In the genomic region with DNA sequence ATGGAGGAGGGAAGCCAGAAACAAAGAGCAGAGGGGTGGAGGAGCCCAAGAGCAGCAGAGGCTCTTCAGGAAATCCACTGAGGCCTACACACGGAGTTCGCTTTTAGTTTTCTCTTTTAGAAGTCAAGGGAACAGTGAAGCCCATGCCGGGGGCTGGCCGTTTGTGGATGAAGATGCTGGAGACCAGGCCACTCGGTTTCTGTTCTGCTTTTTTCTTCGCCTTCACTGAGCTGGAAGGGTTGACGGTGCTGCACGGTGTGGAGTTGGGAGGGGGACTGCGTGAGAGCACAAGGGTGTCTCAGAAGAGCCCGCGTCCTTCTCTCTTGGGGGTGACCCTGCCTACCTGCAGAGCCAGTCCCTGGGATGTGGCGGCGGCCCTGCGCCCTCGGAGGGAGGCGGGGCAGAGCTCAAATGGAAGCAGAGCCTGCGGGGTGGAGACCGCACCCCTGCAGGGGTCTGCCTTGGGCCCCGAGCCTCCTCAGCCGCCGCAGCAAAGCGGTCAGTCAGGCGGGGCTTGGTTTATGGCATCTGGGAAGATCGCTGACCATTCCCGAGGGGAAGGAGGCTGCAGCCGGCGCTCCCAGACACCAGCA, we compare ENCODE assay signal across 19 cellular contexts.
DNase-seq lines count a peak whose midpoint lies in the region; ATAC-seq, FAIRE-seq and TF ChIP-seq lines count a peak whose summit lies in the region.
"Had no signal": no experiment of that assay in that cellular context is flagged by ENCODE, and none has a peak within 500 bp of the region (broad histone marks: within the 10 kb centered on the region; RNA-seq: fewer than 3 reads in every experiment).

No MANE protein-coding gene starts in this region.

- no peak for FAIRE-seq in HTR-8/SVneo (lab: Jason Lieb, UNC)
- FAIRE-seq: A204.1, G401.6, keratinocyte, TTC549, urothelium cell line had no signal

- H3K36me3 Mint-ChIP-seq in glutamatergic neuron (ENCODE audit: unreplicated experiment), result peaks cover 33% of the 10 kb centered on the region

- TF ChIP-seq CTCF in glutamatergic neuron (IDR thresholded peaks at IDR 0.05; ENCODE audit: partially characterized antibody, unreplicated experiment), result no peak

- no peak for ATAC-seq in stimulated activated naive CD8-positive, alpha-beta T cell treated with anti-CD3 and anti-CD28 coated beads, Interleukin-15, amount 100 ng/mL, for 72 hours
- no peak for ATAC-seq in stimulated activated naive CD8-positive, alpha-beta T cell treated with anti-CD3 and anti-CD28 coated beads, Interleukin-15, Interleukin-2, amounts not matched to agents 100 U/mL and 50 U/mL, for 24 hours
- ATAC-seq in HG03354 (IDR thresholded peaks at IDR 0.05; ENCODE audit: poor library complexity, severe bottlenecking, unreplicated experiment), result no peak
- ATAC-seq: naive thymus-derived CD8-positive, alpha-beta T cell had no signal

- no peak for DNase-seq in stimulated activated naive CD8-positive, alpha-beta T cell treated with anti-CD3 and anti-CD28 coated beads, Interleukin-15, amount 100 ng/mL, for 72 hours
- no peak for DNase-seq in stimulated activated naive CD8-positive, alpha-beta T cell treated with anti-CD3 and anti-CD28 coated beads, Interleukin-15, Interleukin-2, amounts not matched to agents 100 U/mL and 50 U/mL, for 24 hours
- DNase-seq in NOMO-1 treated with dmso at 0.1 percent for 144 hours (lab: John Stamatoyannopoulos, UW; ENCODE audit: unreplicated experiment), result peak; percentile 47
- DNase-seq in glutamatergic neuron, result peak; percentile 39
- no peak for DNase-seq in HTR-8/SVneo (ENCODE audit: insufficient read length, low spot score)
- DNase-seq in EL, result no peak
- no peak for DNase-seq in cortex of kidney (lab: John Stamatoyannopoulos, UW)
- DNase-seq: activated CD4-positive, alpha-beta T cell treated with anti-CD3 and anti-CD28 coated beads for 4 hours; activated effector memory CD4-positive, alpha-beta T cell treated with Interleukin-2 at 50 U/mL for 16 hours; mammary epithelial cell; naive thymus-derived CD8-positive, alpha-beta T cell; NCI-H1417 treated with DMSO at 0.1 percent for 48 hours had no signal

- H3K27me3 Mint-ChIP-seq in stimulated activated naive CD8-positive, alpha-beta T cell treated with anti-CD3 and anti-CD28 coated beads, Interleukin-15, amount 100 ng/mL, for 72 hours, result no peaks in the 10 kb centered on the region
- H3K27me3 Mint-ChIP-seq in glutamatergic neuron (ENCODE audit: unreplicated experiment), result peaks cover 4% of the 10 kb centered on the region
- H3K27me3 Mint-ChIP-seq: naive thymus-derived CD8-positive, alpha-beta T cell; progenitor cell of endocrine pancreas had no signal

- H3K9me3 Mint-ChIP-seq in stimulated activated naive CD8-positive, alpha-beta T cell treated with anti-CD3 and anti-CD28 coated beads, Interleukin-15, amount 100 ng/mL, for 72 hours, result no peaks in the 10 kb centered on the region
- peaks cover 8% of the 10 kb centered on the region for H3K9me3 Mint-ChIP-seq in glutamatergic neuron (ENCODE audit: unreplicated experiment)
- H3K9me3 Mint-ChIP-seq: naive thymus-derived CD8-positive, alpha-beta T cell had no signal

- peak overlapping the region; percentile 40 to 50 for H3K27ac Mint-ChIP-seq in stimulated activated naive CD8-positive, alpha-beta T cell treated with anti-CD3 and anti-CD28 coated beads, Interleukin-15, amount 100 ng/mL, for 72 hours
- H3K27ac Mint-ChIP-seq in glutamatergic neuron (ENCODE audit: unreplicated experiment), result peak overlapping the region; percentile 72
- H3K27ac Mint-ChIP-seq: progenitor cell of endocrine pancreas had no signal

- H3K4me3 Mint-ChIP-seq in stimulated activated naive CD8-positive, alpha-beta T cell treated with anti-CD3 and anti-CD28 coated beads, Interleukin-15, amount 100 ng/mL, for 72 hours, result no peak overlapping the region
- H3K4me3 Mint-ChIP-seq in glutamatergic neuron (ENCODE audit: unreplicated experiment), result no peak overlapping the region

- peaks cover 10% of the 10 kb centered on the region for H3K4me1 Mint-ChIP-seq in stimulated activated naive CD8-positive, alpha-beta T cell treated with anti-CD3 and anti-CD28 coated beads, Interleukin-15, amount 100 ng/mL, for 72 hours
- no peaks in the 10 kb centered on the region for H3K4me1 Mint-ChIP-seq in glutamatergic neuron (ENCODE audit: low read depth, unreplicated experiment)

Comparison
In these comparisons a context has a peak if more than half of its experiments do, and no peak if none do; other contexts are left out.
1. DNase-seq: peak in NOMO-1 treated with dmso at 0.1 percent for 144 hours (single experiment) and glutamatergic neuron (single experiment); none in stimulated activated naive CD8-positive, alpha-beta T cell treated with anti-CD3 and anti-CD28 coated beads, Interleukin-15, amount 100 ng/mL, for 72 hours (0 of 2), stimulated activated naive CD8-positive, alpha-beta T cell treated with anti-CD3 and anti-CD28 coated beads, Interleukin-15, Interleukin-2, amounts not matched to agents 100 U/mL and 50 U/mL, for 24 hours (single experiment), HTR-8/SVneo (single experiment), EL (single experiment) and cortex of kidney (single experiment).